ENCODE assay signal across 19 cellular contexts in the genomic region with DNA sequence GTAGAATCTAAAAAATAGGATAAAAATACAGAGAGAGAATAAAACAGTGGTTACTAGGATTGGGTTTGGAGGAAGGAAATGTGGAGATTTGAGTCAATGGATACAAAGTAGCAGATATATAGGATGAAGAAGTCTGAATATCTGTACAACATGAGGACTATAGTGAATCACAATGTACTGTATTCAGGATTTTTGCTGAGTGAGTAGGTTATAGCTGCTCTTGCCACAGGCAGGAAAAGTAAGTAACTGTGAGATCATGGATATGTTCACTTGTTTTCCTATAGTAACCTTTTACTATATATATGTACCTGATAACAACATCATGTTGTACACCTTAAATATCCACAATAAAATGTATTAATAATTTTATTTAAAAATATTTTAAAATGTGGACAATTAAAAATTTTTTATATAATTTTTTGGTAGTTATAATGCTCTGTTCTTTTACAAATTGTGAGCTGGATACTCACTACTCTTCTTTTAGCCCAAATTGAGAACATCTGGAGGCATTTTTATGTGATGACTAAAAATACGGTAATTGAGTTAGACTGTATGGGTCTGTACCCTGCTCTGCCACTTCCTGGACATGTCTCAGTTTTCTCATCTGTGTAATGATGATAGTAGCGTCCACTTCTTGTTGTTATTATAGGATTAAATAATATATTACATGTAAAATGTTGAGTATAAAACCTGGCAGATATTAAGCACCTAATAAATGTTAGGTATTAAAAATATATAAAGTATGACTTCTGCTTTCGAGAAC.
"Had no signal": no experiment of that assay in that cellular context is flagged by ENCODE, and none has a peak within 500 bp of the region (broad histone marks: within the 10 kb centered on the region; RNA-seq: fewer than 3 reads in every experiment).

No MANE protein-coding gene starts in this region.

- DNase-seq: activated CD4-positive, alpha-beta T cell treated with anti-CD3 and anti-CD28 coated beads for 48 hours; activated CD4-positive, CD25-positive, alpha-beta regulatory T cell; activated CD8-positive, alpha-beta T cell treated with anti-CD3 and anti-CD28 coated beads, Interleukin-2, amount 10 ng/mL, durations not matched to agents 7 days and 5 days; activated naive CD4-positive, alpha-beta T cell treated with Interleukin-2 at 50 U/mL for 16 hours; activated naive CD8-positive, alpha-beta T cell treated with anti-CD3 and anti-CD28 coated beads, Interleukin-2, amount 10 ng/mL, durations not matched to agents 7 days and 5 days; activated T-cell treated with anti-CD3 and anti-CD28 coated beads, Interleukin-2, amount 50 U/mL, for 24 hours; gastrocnemius medialis; heart left ventricle; left lung; midbrain; stimulated activated CD4-positive, alpha-beta T cell treated with anti-CD3 and anti-CD28 coated beads, Interleukin-4, amount 100 ng/mL, for 24 hours; stomach; T1000 had no signal

- ATAC-seq: activated CD8-positive, alpha-beta T cell treated with anti-CD3 and anti-CD28 coated beads, Interleukin-2, amount 10 ng/mL, durations not matched to agents 7 days and 5 days; esophagus mucosa; gastrocnemius medialis; heart left ventricle; left lung; sciatic nerve; stimulated activated effector memory CD8-positive, alpha-beta T cell treated with anti-CD3 and anti-CD28 coated beads, Interleukin-12 subunit alpha, Interleukin-12 subunit beta, amount 100 ng/mL, for 72 hours had no signal

- H3K4me3 ChIP-seq: ascending aorta, breast epithelium, coronary artery, gastrocnemius medialis, heart left ventricle, left lung, stomach had no signal
